Comparison of ENCODE assay signal across 29 cellular contexts in the genomic region with DNA sequence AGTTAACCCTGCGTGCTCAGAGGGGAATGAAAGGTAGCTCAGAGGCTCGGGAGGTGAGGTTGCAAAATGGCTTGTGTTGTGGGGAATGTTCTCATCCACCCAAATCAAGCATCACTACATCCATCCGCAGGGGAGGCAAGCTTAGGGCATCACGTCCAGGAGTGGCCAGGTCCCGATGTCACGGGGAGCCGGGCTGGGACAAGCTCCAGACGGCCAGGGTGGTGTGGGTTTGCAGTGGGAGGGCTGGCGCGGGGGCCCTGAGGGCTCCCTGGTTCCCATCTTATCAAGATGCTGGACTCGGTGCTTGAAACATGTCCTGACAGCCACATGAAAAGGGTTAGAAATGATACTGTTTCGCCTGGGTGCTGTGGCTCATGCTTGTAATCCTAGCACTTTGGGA. TPM values are rescaled to one million over a fixed set of nuclear protein-coding genes. Genes with fewer than 3 reads are reported as not detected.
"Had no signal": no experiment of that assay in that cellular context is flagged by ENCODE, and none has a peak within 500 bp of the region (broad histone marks: within the 10 kb centered on the region; RNA-seq: fewer than 3 reads in every experiment).

No MANE protein-coding gene starts in this region.

- H2AFZ ChIP-seq: parathyroid adenoma had no signal

- H3K36me3 Mint-ChIP-seq: natural killer cell had no signal

- H3K27ac ChIP-seq: heart right ventricle, parathyroid adenoma, sigmoid colon, upper lobe of left lung had no signal

- ATAC-seq: activated T-helper 17 cell treated with anti-CD3 and anti-CD28 coated beads, Interleukin-2, amount 50 U/mL, for 72 hours; heart right ventricle; left lobe of liver; natural killer cell; WTC11 had no signal

- H3K27ac Mint-ChIP-seq: activated naive CD8-positive, alpha-beta T cell treated with anti-CD3 and anti-CD28 coated beads for 36 hours; activated T-cell treated with anti-CD3 and anti-CD28 coated beads, Interleukin-2, amount 50 U/mL, for 24 hours; activated T-helper 17 cell treated with anti-CD3 and anti-CD28 coated beads, Interleukin-2, amount 50 U/mL, for 72 hours; dendritic cell treated with granulocyte-macrophage colony-stimulating factor and Interleukin-4, amounts not matched to agents 40 ng/mL and 50 ng/mL, for 4 days; natural killer cell; T-helper 1 cell treated with Interleukin-12 subunit alpha and Interleukin-12 subunit beta and Interleukin-4 antibody, amounts not matched to agents 30 μg/mL and 1 μg/mL, for 36 hours; WTC11 had no signal

- H3K4me1 Mint-ChIP-seq: activated T-helper 17 cell treated with anti-CD3 and anti-CD28 coated beads, Interleukin-2, amount 50 U/mL, for 72 hours; WTC11 had no signal

- H3K4me3 Mint-ChIP-seq: activated naive CD8-positive, alpha-beta T cell treated with anti-CD3 and anti-CD28 coated beads for 36 hours; activated T-cell treated with anti-CD3 and anti-CD28 coated beads, Interleukin-2, amount 50 U/mL, for 24 hours; activated T-helper 17 cell treated with anti-CD3 and anti-CD28 coated beads, Interleukin-2, amount 50 U/mL, for 72 hours; dendritic cell treated with granulocyte-macrophage colony-stimulating factor and Interleukin-4, amounts not matched to agents 40 ng/mL and 50 ng/mL, for 4 days; natural killer cell; T-helper 1 cell treated with Interleukin-12 subunit alpha and Interleukin-12 subunit beta and Interleukin-4 antibody, amounts not matched to agents 30 μg/mL and 1 μg/mL, for 36 hours; WTC11 had no signal

- H3K27me3 Mint-ChIP-seq: activated naive CD8-positive, alpha-beta T cell treated with anti-CD3 and anti-CD28 coated beads for 36 hours; activated T-cell treated with anti-CD3 and anti-CD28 coated beads, Interleukin-2, amount 50 U/mL, for 24 hours; activated T-helper 17 cell treated with anti-CD3 and anti-CD28 coated beads, Interleukin-2, amount 50 U/mL, for 72 hours; dendritic cell treated with granulocyte-macrophage colony-stimulating factor and Interleukin-4, amounts not matched to agents 40 ng/mL and 50 ng/mL, for 4 days had no signal

- H3K4me3 ChIP-seq: heart right ventricle, sigmoid colon, smooth muscle cell, upper lobe of left lung had no signal

- H3K9me3 ChIP-seq: heart right ventricle, sigmoid colon, upper lobe of left lung had no signal

- H3K4me2 ChIP-seq: smooth muscle cell had no signal

- H3K9ac ChIP-seq: parathyroid adenoma had no signal

- DNase-seq: activated CD8-positive, alpha-beta memory T cell treated with anti-CD3 and anti-CD28 coated beads for 24 hours; activated CD8-positive, alpha-beta memory T cell treated with anti-CD3 and anti-CD28 coated beads, Interleukin-2, amount 50 U/mL, for 4 hours; activated naive CD4-positive, alpha-beta T cell; activated naive CD8-positive, alpha-beta T cell treated with anti-CD3 and anti-CD28 coated beads for 36 hours; activated T-cell treated with anti-CD3 and anti-CD28 coated beads, Interleukin-2, amount 50 U/mL, for 24 hours; amygdala; cerebellar nuclear complex; effector CD4-positive, alpha-beta T cell; erythroblast; foreskin fibroblast; heart right ventricle; kidney; midbrain; natural killer cell; sigmoid colon; stimulated activated CD4-positive, alpha-beta T cell treated with anti-CD3 and anti-CD28 coated beads, Interleukin-4, amount 100 ng/mL, for 24 hours; stimulated activated naive CD4-positive, alpha-beta T cell treated with Interleukin-2 at 50 U/mL for 16 hours; T1000 had no signal

- H3K27me3 ChIP-seq: heart right ventricle, sigmoid colon, upper lobe of left lung had no signal

- H3K9me3 Mint-ChIP-seq: activated naive CD8-positive, alpha-beta T cell treated with anti-CD3 and anti-CD28 coated beads for 36 hours; activated T-cell treated with anti-CD3 and anti-CD28 coated beads, Interleukin-2, amount 50 U/mL, for 24 hours; activated T-helper 17 cell treated with anti-CD3 and anti-CD28 coated beads, Interleukin-2, amount 50 U/mL, for 72 hours; natural killer cell; T-helper 1 cell treated with Interleukin-12 subunit alpha and Interleukin-12 subunit beta and Interleukin-4 antibody, amounts not matched to agents 30 μg/mL and 1 μg/mL, for 36 hours had no signal

RNA-seq across cellular contexts. Expression of a gene that starts 37.4 kb away (rescaled TPM):
- total RNA-seq: activated naive CD8-positive, alpha-beta T cell treated with anti-CD3 and anti-CD28 coated beads for 36 hours; activated T-helper 17 cell treated with anti-CD3 and anti-CD28 coated beads, Interleukin-2, amount 50 U/mL, for 72 hours; bronchial epithelial cell; fibroblast of lung; heart right ventricle; left lobe of liver; lung microvascular endothelial cell; natural killer cell; sigmoid colon; smooth muscle cell; upper lobe of left lung; WTC11 had no signal
- polyA plus RNA-seq: fibroblast of lung, heart right ventricle, sigmoid colon had no signal
